Comparison of ENCODE assay signal across 1 cellular context in genomic region chr5:1799602-1800469, GRCh38.
TF ChIP-seq lines count a peak whose summit lies in the region.

Gene MRPL36 (minus strand): TSS chr5:1799837. CDS start chr5:1798935, 902 bp downstream.

TF ChIP-seq in HEK293, 187 proteins besides CTCF, POLR2A, EP300 and RAD21 (continued from another document and continues in another):
- TF ChIP-seq REST (tag by site-specific recombination; IDR thresholded peaks at IDR 0.05) (peak; percentile 31), PRDM1 (tag by site-specific recombination; IDR thresholded peaks at IDR 0.05) (no peak), ZNF202 (tag by site-specific recombination; IDR thresholded peaks at IDR 0.05; ENCODE audit: borderline replicate concordance) (no peak), RBAK (tag by site-specific recombination; IDR thresholded peaks at IDR 0.05) (no peak), SP3 (tag by site-specific recombination; IDR thresholded peaks at IDR 0.05) (no peak), ZNF146 (tag by site-specific recombination; IDR thresholded peaks at IDR 0.05) (no peak; the same call in 1 of the 2 replicates), HOXC10 (CRISPR knock-in tag; IDR thresholded peaks at IDR 0.05) (no peak), ZNF555 (tag by site-specific recombination; conservative IDR thresholded peaks at IDR 0.05) (no peak), ZNF24 (tag by site-specific recombination; IDR thresholded peaks at IDR 0.05) (peak; percentile 40), TCF7L2 (IDR thresholded peaks at IDR 0.05; ENCODE audit: borderline replicate concordance, low read depth, low read length) (no peak), EGR2 (tag by site-specific recombination; IDR thresholded peaks at IDR 0.05; ENCODE audit: low read depth) (peak; percentile 80), OSR2 (tag by site-specific recombination; IDR thresholded peaks at IDR 0.05) (no peak), PRDM2 (tag by site-specific recombination; IDR thresholded peaks at IDR 0.05; ENCODE audit: borderline replicate concordance) (no peak), ZNF174 (tag by site-specific recombination; IDR thresholded peaks at IDR 0.05) (no peak), ZNF626 (tag by site-specific recombination; IDR thresholded peaks at IDR 0.05) (no peak), KLF8 (tag by site-specific recombination; IDR thresholded peaks at IDR 0.05) (peak; percentile 33; the same call in 1 of the 2 replicates), ZNF621 (tag by site-specific recombination; IDR thresholded peaks at IDR 0.05) (no peak), ZNF37A (tag by site-specific recombination; IDR thresholded peaks at IDR 0.05) (no peak), ZNF16 (tag by site-specific recombination; IDR thresholded peaks at IDR 0.05; ENCODE audit: low read depth) (peak; percentile 38; the same call in 1 of the 2 replicates), ZBTB26 (tag by site-specific recombination; optimal IDR thresholded peaks at IDR 0.05) (peak; percentile 93), ZNF521 (tag by site-specific recombination; IDR thresholded peaks at IDR 0.05) (no peak), ZNF23 (tag by site-specific recombination; IDR thresholded peaks at IDR 0.05; ENCODE audit: borderline replicate concordance) (no peak), ZNF133 (tag by site-specific recombination; IDR thresholded peaks at IDR 0.05) (no peak), ZNF211 (tag by site-specific recombination; IDR thresholded peaks at IDR 0.05; ENCODE audit: low read depth) (no peak), ZNF660 (tag by site-specific recombination; IDR thresholded peaks at IDR 0.05) (no peak), ZFP37 (tag by site-specific recombination; IDR thresholded peaks at IDR 0.05) (no peak), ZNF843 (tag by site-specific recombination; IDR thresholded peaks at IDR 0.05) (no peak; the same call in none of the 2 replicates), ELK4 (IDR thresholded peaks at IDR 0.05; ENCODE audit: borderline replicate concordance, low read depth, low read length) (no peak), GLI4 (tag by site-specific recombination; IDR thresholded peaks at IDR 0.05) (no peak), MYNN (tag by site-specific recombination; IDR thresholded peaks at IDR 0.05; ENCODE audit: borderline replicate concordance) (no peak), ZNF830 (tag by site-specific recombination; IDR thresholded peaks at IDR 0.05; ENCODE audit: low read depth) (no peak), ZNF624 (tag by site-specific recombination; IDR thresholded peaks at IDR 0.05) (0 out of 2 replicates have a peak, but pooled peaks have one; percentile 46), ZNF175 (tag by site-specific recombination; IDR thresholded peaks at IDR 0.05) (no peak), ZNF548 (tag by site-specific recombination; IDR thresholded peaks at IDR 0.05) (no peak), ZXDB (tag by site-specific recombination; IDR thresholded peaks at IDR 0.05) (peak; percentile 32), ZNF580 (tag by site-specific recombination; IDR thresholded peaks at IDR 0.05) (no peak), KLF1 (tag by site-specific recombination; IDR thresholded peaks at IDR 0.05) (no peak), ZNF148 (tag by site-specific recombination; IDR thresholded peaks at IDR 0.05; ENCODE audit: borderline replicate concordance) (no peak), ZIC2 (tag by site-specific recombination; IDR thresholded peaks at IDR 0.05) (peak; percentile 91), ZSCAN23 (tag by site-specific recombination; IDR thresholded peaks at IDR 0.05) (no peak), ZBTB11 (tag by site-specific recombination; conservative IDR thresholded peaks at IDR 0.05; ENCODE audit: low read depth) (peak; percentile 16), ZNF645 (tag by site-specific recombination; IDR thresholded peaks at IDR 0.05) (no peak), ZNF701 (tag by site-specific recombination; IDR thresholded peaks at IDR 0.05) (no peak)
